ENCODE assay signal across 10 cellular contexts in the genomic region with DNA sequence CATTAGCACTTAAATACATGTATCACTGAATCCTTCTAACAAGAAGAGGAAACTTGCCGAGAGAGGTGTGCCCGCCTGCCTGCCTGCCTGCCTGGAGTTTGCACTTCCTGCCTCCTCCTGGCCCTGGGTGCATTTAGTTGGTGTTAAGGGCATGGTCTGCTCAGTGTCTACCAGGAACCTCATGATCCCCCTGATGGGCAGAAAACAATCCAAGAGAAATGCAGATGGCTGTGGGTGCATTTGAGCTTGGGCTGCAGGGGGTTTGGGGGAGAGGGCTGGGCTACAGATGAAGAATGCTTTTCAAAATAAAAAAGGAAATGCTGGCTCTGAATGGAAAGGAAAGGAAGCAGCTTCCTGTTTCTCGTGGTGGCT. TPM values are rescaled to one million over a fixed set of nuclear protein-coding genes. Genes with fewer than 3 reads are reported as not detected.
DNase-seq lines count a peak whose midpoint lies in the region; ATAC-seq, FAIRE-seq and TF ChIP-seq lines count a peak whose summit lies in the region.
"Had no signal": no experiment of that assay in that cellular context is flagged by ENCODE, and none has a peak within 500 bp of the region (broad histone marks: within the 10 kb centered on the region; RNA-seq: fewer than 3 reads in every experiment).

No MANE protein-coding gene starts in this region.

- H3K4me1 Mint-ChIP-seq in CD4-positive, alpha-beta memory T cell: peaks cover 40 to 68% (median 52%) of the 10 kb centered on the region in 4 donors
- peaks cover 24% of the 10 kb centered on the region for H3K4me1 Mint-ChIP-seq in nephron progenitor cell

- H3K4me3 ChIP-seq in CD4-positive, alpha-beta memory T cell (ENCODE audit: low read length in 2 of 2): peak overlapping the region in 1 of 2 donors; percentile 28
- peak overlapping the region; percentile 42 for H3K4me3 ChIP-seq in NB4 (ENCODE audit: low read depth, low read length)
- H3K4me3 ChIP-seq in esophagus squamous epithelium: peak overlapping the region in 1 of 4 donors; percentile 34

- ATAC-seq in GM21423 (IDR thresholded peaks at IDR 0.05; ENCODE audit: unreplicated experiment): peak; percentile 14

- intact Hi-C loops in CD4-positive, alpha-beta memory T cell (cut with micrococcal nuclease): no loop called here
- intact Hi-C loops in esophagus squamous epithelium (cut with DNase I): no loop called here

- no peak for TF ChIP-seq CTCF in NB4 (IDR thresholded peaks at IDR 0.05; ENCODE audit: low read depth, low read length)
- TF ChIP-seq CTCF in esophagus squamous epithelium (IDR thresholded peaks at IDR 0.05): no peak
- TF ChIP-seq CTCF in nephron progenitor cell (IDR thresholded peaks at IDR 0.05): no peak

- no peaks in the 10 kb centered on the region for H3K9me3 ChIP-seq in CD4-positive, alpha-beta memory T cell (ENCODE audit: control insufficient read depth in 1 of 2, low read length in 2 of 2)
- no peaks in the 10 kb centered on the region for H3K9me3 ChIP-seq in esophagus squamous epithelium

- H3K9me3 Mint-ChIP-seq in CD4-positive, alpha-beta memory T cell: no peaks in the 10 kb centered on the region
- H3K9me3 Mint-ChIP-seq in nephron progenitor cell: no peaks in the 10 kb centered on the region

- H3K36me3 Mint-ChIP-seq in CD4-positive, alpha-beta memory T cell: no peaks in the 10 kb centered on the region
- peaks cover 5% of the 10 kb centered on the region for H3K36me3 Mint-ChIP-seq in nephron progenitor cell (ENCODE audit: low read depth)

- H3K4me1 ChIP-seq in CD4-positive, alpha-beta memory T cell (ENCODE audit: insufficient read depth, low read length): peaks cover 45% of the 10 kb centered on the region
- H3K4me1 ChIP-seq in esophagus squamous epithelium: peaks cover 4 to 40% (median 23%) of the 10 kb centered on the region in 3 donors

- POLR2A ChIA-PET in CD4-positive, alpha-beta memory T cell (lab: Charles Lee; ENCODE audit: partially characterized antibody): interaction anchor here (0.6 to 3.9 kb wide), 4 partner anchors 9 to 172 kb away, joined by 3 to 26 read pairs (median 6); a partner anchor contains a TSS

- H3K27ac ChIP-seq in CD4-positive, alpha-beta memory T cell (ENCODE audit: low read depth, low read length): no peak overlapping the region
- H3K27ac ChIP-seq in esophagus squamous epithelium: peak overlapping the region in 3 of 4 donors; percentile 12 to 52 (median 46)

- H3K27me3 ChIP-seq in CD4-positive, alpha-beta memory T cell (ENCODE audit: insufficient read depth, low read length): no peaks in the 10 kb centered on the region
- H3K27me3 ChIP-seq in esophagus squamous epithelium: no peaks in the 10 kb centered on the region

- H3K36me3 ChIP-seq in CD4-positive, alpha-beta memory T cell (ENCODE audit: insufficient read depth, low read length): no peaks in the 10 kb centered on the region
- no peaks in the 10 kb centered on the region for H3K36me3 ChIP-seq in esophagus squamous epithelium

- H3K27me3 Mint-ChIP-seq in CD4-positive, alpha-beta memory T cell: no peaks in the 10 kb centered on the region
- peaks cover 2% of the 10 kb centered on the region for H3K27me3 Mint-ChIP-seq in nephron progenitor cell (ENCODE audit: low read depth, poor library complexity)

- peak overlapping the region; percentile 72 to 88 (median 76) for H3K4me3 Mint-ChIP-seq in CD4-positive, alpha-beta memory T cell
- H3K4me3 Mint-ChIP-seq in nephron progenitor cell: no peak overlapping the region

- WGBS in esophagus squamous epithelium, 2 donors: 53 to 56% methylated on average over 3 of the region's 3 CpGs

- peak overlapping the region; percentile 49 to 94 (median 78) for H3K27ac Mint-ChIP-seq in CD4-positive, alpha-beta memory T cell
- no peak overlapping the region for H3K27ac Mint-ChIP-seq in nephron progenitor cell

- CTCF ChIA-PET in CD4-positive, alpha-beta memory T cell (lab: Charles Lee; ENCODE audit: partially characterized antibody): interaction anchor here (1.4 kb wide), 1 partner anchor 11 kb away, joined by 10 read pairs; a partner anchor contains a TSS

- TF ChIP-seq POLR2A in NB4 (IDR thresholded peaks at IDR 0.05; ENCODE audit: extremely low read depth, insufficient read length): no peak
- no peak for TF ChIP-seq POLR2A in esophagus squamous epithelium (IDR thresholded peaks at IDR 0.05)

- DNase-seq in CD4-positive, alpha-beta memory T cell: peak in 1 of 5 donors; percentile 17
- peak; percentile 65 for DNase-seq in NB4 (ENCODE audit: low read depth)
- DNase-seq in esophagus squamous epithelium (lab: John Stamatoyannopoulos, UW): no peak
- DNase-seq in anterior cingulate cortex (lab: John Stamatoyannopoulos, UW): no peak
- no peak for DNase-seq in HPDE6-E6E7 (ENCODE audit: extremely low spot score)
- no peak for DNase-seq in nephron progenitor cell
- DNase-seq in urothelium cell line (ENCODE audit: low spot score): no peak
- DNase-seq: SHP77 had no signal

- no peak for FAIRE-seq in urothelium cell line (lab: Jason Lieb, UNC)
- FAIRE-seq: G401.6 had no signal

RNA-seq across cellular contexts. Expression of a gene that starts 10.1 kb away (rescaled TPM):
- 10 to 100 TPM; 33.2 to 40.0 TPM for total RNA-seq in CD4-positive, alpha-beta memory T cell
- 1 to 10 TPM in 1 of 2 donors, under 1 TPM in 1; 0.77 to 4.1 TPM for polyA plus RNA-seq in CD4-positive, alpha-beta memory T cell
- total RNA-seq in esophagus squamous epithelium: 10 to 100 TPM; 22.3 to 32.4 (median 31.0) TPM
